In genomic region chr3:65376426-65376825, GRCh38 we compare ENCODE assay signal across 13 cellular contexts.
DNase-seq lines count a peak whose midpoint lies in the region; ATAC-seq and TF ChIP-seq lines count a peak whose summit lies in the region.
"Had no signal": no experiment of that assay in that cellular context is flagged by ENCODE, and none has a peak within 500 bp of the region (broad histone marks: within the 10 kb centered on the region; RNA-seq: fewer than 3 reads in every experiment).

No MANE protein-coding gene starts in this region.

- no peaks in the 10 kb centered on the region for H3K27me3 ChIP-seq in adipocyte (replicated peaks; ENCODE audit: control insufficient read depth, insufficient read depth, low read length)
- H3K27me3 ChIP-seq in sigmoid colon = no peaks in the 10 kb centered on the region

- no peaks in the 10 kb centered on the region for H3K4me1 Mint-ChIP-seq in stimulated activated memory B cell treated with anti-CD40 and anti-IgM and Interleukin-4, amounts not matched to agents 10 μg/mL and 1 μg/mL and 100 μg/mL, for 72 hours
- H3K4me1 Mint-ChIP-seq: CD4-positive, alpha-beta memory T cell had no signal

- H3K36me3 ChIP-seq in adipocyte (ENCODE audit: control insufficient read depth, insufficient read depth, low read length, severe bottlenecking) (peaks cover 43% of the 10 kb centered on the region), sigmoid colon (peaks cover 0 to 29% (median 8%) of the 10 kb centered on the region in 4 donors)

- H3K27me3 Mint-ChIP-seq in stimulated activated memory B cell treated with anti-CD40 and anti-IgM and Interleukin-4, amounts not matched to agents 10 μg/mL and 1 μg/mL and 100 μg/mL, for 72 hours = no peaks in the 10 kb centered on the region
- H3K27me3 Mint-ChIP-seq: CD4-positive, alpha-beta memory T cell had no signal

- no peak for TF ChIP-seq EP300 in sigmoid colon (IDR thresholded peaks at IDR 0.05)

- DNase-seq in adipocyte (ENCODE audit: low read depth) (peak; percentile 1), left kidney (ENCODE audit: low read depth, low spot score) (peak; percentile 34), sigmoid colon (no peak), UCSD-AML1 (lab: John Stamatoyannopoulos, UW; ENCODE audit: unreplicated experiment) (no peak)
- DNase-seq: C1 segment of cervical spinal cord; CD4-positive, alpha-beta memory T cell; COR-L47; DMS153; DND-41; H7; HCEC 1CT had no signal

- TF ChIP-seq POLR2A in sigmoid colon (IDR thresholded peaks at IDR 0.05) = no peak

- no peak overlapping the region for H3K27ac Mint-ChIP-seq in stimulated activated memory B cell treated with anti-CD40 and anti-IgM and Interleukin-4, amounts not matched to agents 10 μg/mL and 1 μg/mL and 100 μg/mL, for 72 hours
- H3K27ac Mint-ChIP-seq: CD4-positive, alpha-beta memory T cell had no signal

- peak overlapping the region in 3 of 4 donors; percentile 4 to 53 (median 20) for H3K27ac ChIP-seq in sigmoid colon

- TF ChIP-seq CTCF in sigmoid colon (IDR thresholded peaks at IDR 0.05) = no peak

- no peak overlapping the region for H3K4me3 Mint-ChIP-seq in stimulated activated memory B cell treated with anti-CD40 and anti-IgM and Interleukin-4, amounts not matched to agents 10 μg/mL and 1 μg/mL and 100 μg/mL, for 72 hours
- H3K4me3 Mint-ChIP-seq: CD4-positive, alpha-beta memory T cell had no signal

- H3K9me3 ChIP-seq in adipocyte (ENCODE audit: control insufficient read depth, low read length) (no peaks in the 10 kb centered on the region), sigmoid colon (peaks cover 0 to 4% (median 0%) of the 10 kb centered on the region in 4 donors)

- peaks cover 9% of the 10 kb centered on the region for H3K9me3 Mint-ChIP-seq in stimulated activated memory B cell treated with anti-CD40 and anti-IgM and Interleukin-4, amounts not matched to agents 10 μg/mL and 1 μg/mL and 100 μg/mL, for 72 hours

- H3K4me1 ChIP-seq in adipocyte (ENCODE audit: control insufficient read depth, insufficient read depth, low read length) (no peaks in the 10 kb centered on the region), sigmoid colon (peaks cover 0 to 31% (median 5%) of the 10 kb centered on the region in 4 donors)

- ATAC-seq in stimulated activated memory B cell treated with anti-CD40 and anti-IgM and Interleukin-4, amounts not matched to agents 10 μg/mL and 1 μg/mL and 100 μg/mL, for 72 hours = no peak
- ATAC-seq in GM21447 (IDR thresholded peaks at IDR 0.05; ENCODE audit: unreplicated experiment) = no peak

- 81 to 90% methylated on average over 2 of the region's 2 CpGs for WGBS in sigmoid colon, 2 donors

- intact Hi-C loops in sigmoid colon (cut with DNase I) = no loop called here

- no peak overlapping the region for H3K4me3 ChIP-seq in adipocyte (ENCODE audit: low read length)
- no peak overlapping the region for H3K4me3 ChIP-seq in sigmoid colon

- H3K9ac ChIP-seq in adipocyte (ENCODE audit: low read length) = no peak overlapping the region

- H3K36me3 Mint-ChIP-seq in stimulated activated memory B cell treated with anti-CD40 and anti-IgM and Interleukin-4, amounts not matched to agents 10 μg/mL and 1 μg/mL and 100 μg/mL, for 72 hours = no peaks in the 10 kb centered on the region
- H3K36me3 Mint-ChIP-seq: CD4-positive, alpha-beta memory T cell had no signal

Comparison
In these comparisons a context has a peak if more than half of its experiments do, and no peak if none do; other contexts are left out.
1. DNase-seq: peak in adipocyte (single experiment) and left kidney (single experiment); none in sigmoid colon (single experiment) and UCSD-AML1 (single experiment).